ENCODE assay signal across 9 cellular contexts in the genomic region with DNA sequence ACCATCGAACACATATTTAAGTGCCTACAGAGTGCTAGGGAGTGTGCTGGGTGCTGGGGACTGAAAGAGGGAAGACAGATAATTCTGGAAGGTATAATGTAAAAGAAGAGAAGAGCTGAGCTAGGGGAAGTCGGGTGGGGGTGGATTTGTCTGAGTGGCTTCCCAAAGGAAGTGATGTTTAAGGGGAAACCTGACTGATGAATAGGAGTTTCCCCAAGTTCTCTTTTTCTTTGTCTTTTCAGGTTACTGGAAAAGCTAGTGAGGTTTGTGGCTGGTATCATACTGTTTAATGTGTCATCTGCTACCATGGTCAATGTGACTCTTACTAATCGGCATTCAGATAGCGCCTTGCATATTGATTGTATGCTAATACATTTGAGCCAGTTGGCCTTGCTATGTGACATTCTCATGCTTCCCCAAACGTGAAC.
A peak's percentile ranks its signal among the peaks of the same experiment; 100 is the strongest.
DNase-seq lines count a peak whose midpoint lies in the region; ATAC-seq lines count a peak whose summit lies in the region.
"Had no signal": no experiment of that assay in that cellular context is flagged by ENCODE, and none has a peak within 500 bp of the region (broad histone marks: within the 10 kb centered on the region; RNA-seq: fewer than 3 reads in every experiment).

No MANE protein-coding gene starts in this region.

- H3K27ac Mint-ChIP-seq in T-helper 2 cell treated with Interferon-gamma antibody and Interleukin-4, amounts not matched to agents 5 μg/mL and 100 μg/mL, for 36 hours: peak overlapping the region; percentile 55
- H3K27ac Mint-ChIP-seq in activated T-helper 17 cell treated with anti-CD3 and anti-CD28 coated beads, Interleukin-2, amount 50 U/mL, for 72 hours: peak overlapping the region; percentile 86

- no peaks in the 10 kb centered on the region for H3K9me3 Mint-ChIP-seq in T-helper 2 cell treated with Interferon-gamma antibody and Interleukin-4, amounts not matched to agents 5 μg/mL and 100 μg/mL, for 36 hours
- H3K9me3 Mint-ChIP-seq in activated T-helper 17 cell treated with anti-CD3 and anti-CD28 coated beads, Interleukin-2, amount 50 U/mL, for 72 hours: peaks cover 3% of the 10 kb centered on the region

- ATAC-seq in HG02798 (IDR thresholded peaks at IDR 0.05; ENCODE audit: poor library complexity, unreplicated experiment): peak; percentile 81
- ATAC-seq in activated T-helper 17 cell treated with anti-CD3 and anti-CD28 coated beads, Interleukin-2, amount 50 U/mL, for 72 hours (replicated peaks): peak; percentile 95
- ATAC-seq: K562 had no signal

- H3K4me3 Mint-ChIP-seq in T-helper 2 cell treated with Interferon-gamma antibody and Interleukin-4, amounts not matched to agents 5 μg/mL and 100 μg/mL, for 36 hours: peak overlapping the region; percentile 49
- H3K4me3 Mint-ChIP-seq in activated T-helper 17 cell treated with anti-CD3 and anti-CD28 coated beads, Interleukin-2, amount 50 U/mL, for 72 hours: peak overlapping the region; percentile 75

- H3K4me1 Mint-ChIP-seq in T-helper 2 cell treated with Interferon-gamma antibody and Interleukin-4, amounts not matched to agents 5 μg/mL and 100 μg/mL, for 36 hours (ENCODE audit: low read depth): peaks cover 36% of the 10 kb centered on the region
- peaks cover 37% of the 10 kb centered on the region for H3K4me1 Mint-ChIP-seq in activated T-helper 17 cell treated with anti-CD3 and anti-CD28 coated beads, Interleukin-2, amount 50 U/mL, for 72 hours

- DNase-seq in T-helper 2 cell treated with Interferon-gamma antibody and Interleukin-4, amounts not matched to agents 5 μg/mL and 100 μg/mL, for 36 hours (ENCODE audit: low spot score): peak; percentile 44
- no peak for DNase-seq in T-helper 2 cell
- peak; percentile 11 to 53 for DNase-seq in stimulated activated CD4-positive, alpha-beta T cell treated with anti-CD3 and anti-CD28 coated beads, Interleukin-4, amount 100 ng/mL, for 4 hours
- no peak for DNase-seq in hypothalamus (lab: John Stamatoyannopoulos, UW)
- no peak for DNase-seq in SIG-M5 (lab: John Stamatoyannopoulos, UW)
- no peak for DNase-seq in NCI-H748 (lab: John Stamatoyannopoulos, UW; ENCODE audit: unreplicated experiment)

- H3K27me3 Mint-ChIP-seq in T-helper 2 cell treated with Interferon-gamma antibody and Interleukin-4, amounts not matched to agents 5 μg/mL and 100 μg/mL, for 36 hours (ENCODE audit: low read depth): no peaks in the 10 kb centered on the region
- no peaks in the 10 kb centered on the region for H3K27me3 Mint-ChIP-seq in activated T-helper 17 cell treated with anti-CD3 and anti-CD28 coated beads, Interleukin-2, amount 50 U/mL, for 72 hours

- H3K36me3 Mint-ChIP-seq in T-helper 2 cell treated with Interferon-gamma antibody and Interleukin-4, amounts not matched to agents 5 μg/mL and 100 μg/mL, for 36 hours (ENCODE audit: low read depth): peaks cover 7% of the 10 kb centered on the region
- peaks cover 44% of the 10 kb centered on the region for H3K36me3 Mint-ChIP-seq in activated T-helper 17 cell treated with anti-CD3 and anti-CD28 coated beads, Interleukin-2, amount 50 U/mL, for 72 hours (ENCODE audit: low read depth)

Comparison
In these comparisons a context has a peak if more than half of its experiments do, and no peak if none do; other contexts are left out.
1. DNase-seq: peak in T-helper 2 cell treated with Interferon-gamma antibody and Interleukin-4, amounts not matched to agents 5 μg/mL and 100 μg/mL, for 36 hours (single experiment) and stimulated activated CD4-positive, alpha-beta T cell treated with anti-CD3 and anti-CD28 coated beads, Interleukin-4, amount 100 ng/mL, for 4 hours (2 of 2); none in T-helper 2 cell (0 of 5), hypothalamus (0 of 51), SIG-M5 (single experiment) and NCI-H748 (single experiment).